ENCODE assay signal across 24 cellular contexts in the genomic region with DNA sequence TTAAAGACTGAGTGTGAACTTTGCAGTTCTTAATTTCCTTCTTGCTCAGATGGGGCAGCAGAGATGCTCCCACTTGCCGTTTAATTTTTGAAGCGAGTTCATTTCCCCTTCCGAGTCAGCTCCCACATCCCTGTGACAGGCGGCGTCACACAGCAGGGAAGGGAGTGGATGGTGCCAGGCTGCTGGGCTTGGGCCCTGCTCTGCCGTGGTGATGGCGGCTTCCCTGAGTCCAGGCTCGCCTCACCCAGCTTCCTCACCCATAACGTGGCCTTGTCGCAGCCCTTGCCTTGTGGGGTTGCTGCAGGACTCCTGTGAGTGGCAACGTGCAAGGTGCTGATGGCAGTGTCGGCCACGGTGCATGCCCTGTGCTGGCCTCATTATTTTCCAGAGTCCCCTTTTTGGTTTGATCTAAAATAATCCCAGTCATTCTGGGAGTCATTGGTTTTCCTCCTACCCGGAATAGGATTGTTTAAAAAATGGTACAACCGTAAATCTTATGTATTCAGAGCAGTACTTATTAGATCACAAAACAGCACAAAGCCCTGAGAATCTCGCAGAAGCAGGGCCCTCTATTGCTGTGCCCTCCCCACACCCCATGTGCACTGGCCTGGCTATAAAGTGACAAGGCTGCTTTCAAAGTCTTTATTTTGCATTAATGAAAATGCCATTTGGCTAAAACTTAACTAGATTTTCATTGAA.
DNase-seq lines count a peak whose midpoint lies in the region; ATAC-seq and TF ChIP-seq lines count a peak whose summit lies in the region.
"Had no signal": no experiment of that assay in that cellular context is flagged by ENCODE, and none has a peak within 500 bp of the region (broad histone marks: within the 10 kb centered on the region; RNA-seq: fewer than 3 reads in every experiment).

No MANE protein-coding gene starts in this region.

- no peak overlapping the region for H2AFZ ChIP-seq in neural progenitor cell (replicated peaks)

- H3K4me1 ChIP-seq in neural progenitor cell = peaks cover 10% of the 10 kb centered on the region
- H3K4me1 ChIP-seq: adrenal gland, colonic mucosa had no signal

- no peak for ATAC-seq in HG02678 (IDR thresholded peaks at IDR 0.05; ENCODE audit: unreplicated experiment)
- ATAC-seq in stimulated activated naive CD8-positive, alpha-beta T cell treated with anti-CD3 and anti-CD28 coated beads, Interleukin-15, amount 100 ng/mL, for 72 hours = no peak
- ATAC-seq: Panc1 had no signal

- H3K79me2 ChIP-seq in neural progenitor cell (ENCODE audit: low read depth) = no peaks in the 10 kb centered on the region

- H3K4me1 Mint-ChIP-seq in neural progenitor cell = peaks cover 40% of the 10 kb centered on the region
- H3K4me1 Mint-ChIP-seq in stimulated activated naive CD8-positive, alpha-beta T cell treated with anti-CD3 and anti-CD28 coated beads, Interleukin-15, amount 100 ng/mL, for 72 hours = no peaks in the 10 kb centered on the region
- H3K4me1 Mint-ChIP-seq: activated CD4-positive, alpha-beta T cell treated with anti-CD3 and anti-CD28 coated beads, Interleukin-2, amount 10 ng/mL, durations not matched to agents 7 days and 5 days; CD14-positive monocyte had no signal

- DNase-seq in SK-N-MC (ENCODE audit: low read depth, low spot score) (no peak), neural progenitor cell (ENCODE audit: low spot score) (no peak), DMS 273 treated with DMSO at 0.1 percent for 48 hours (lab: John Stamatoyannopoulos, UW) (no peak)
- no peak for DNase-seq in stimulated activated naive CD8-positive, alpha-beta T cell treated with anti-CD3 and anti-CD28 coated beads, Interleukin-15, amount 100 ng/mL, for 72 hours
- DNase-seq: activated CD4-positive, alpha-beta T cell treated with anti-CD3 and anti-CD28 coated beads, Interleukin-2, amount 10 ng/mL, durations not matched to agents 7 days and 5 days; activated naive CD4-positive, alpha-beta T cell treated with Interleukin-2 at 50 U/mL for 16 hours; activated T-cell treated with anti-CD3 and anti-CD28 coated beads, Interleukin-2, amount 50 U/mL, for 48 hours; adrenal gland; brain microvascular endothelial cell; colonic mucosa; DND-41; effector memory CD4-positive, alpha-beta T cell; Karpas-422; NCI-H146; NCI-H2171; SHP77; stimulated activated CD8-positive, alpha-beta memory T cell treated with anti-CD3 and anti-CD28 coated beads, Interleukin-4, amount 100 ng/mL, for 48 hours had no signal

- no peaks in the 10 kb centered on the region for H3K9me3 Mint-ChIP-seq in neural progenitor cell
- H3K9me3 Mint-ChIP-seq in stimulated activated naive CD8-positive, alpha-beta T cell treated with anti-CD3 and anti-CD28 coated beads, Interleukin-15, amount 100 ng/mL, for 72 hours = no peaks in the 10 kb centered on the region
- H3K9me3 Mint-ChIP-seq: activated CD4-positive, alpha-beta T cell treated with anti-CD3 and anti-CD28 coated beads, Interleukin-2, amount 10 ng/mL, durations not matched to agents 7 days and 5 days; CD14-positive monocyte had no signal

- no peak for TF ChIP-seq CTCF in neural progenitor cell (IDR thresholded peaks at IDR 0.05)

- H3K36me3 ChIP-seq in SK-N-MC (ENCODE audit: insufficient read depth, low read length) (no peaks in the 10 kb centered on the region), neural progenitor cell (no peaks in the 10 kb centered on the region)
- H3K36me3 ChIP-seq: adrenal gland, brain microvascular endothelial cell, colonic mucosa had no signal

- H3K27me3 ChIP-seq in neural progenitor cell = no peaks in the 10 kb centered on the region
- H3K27me3 ChIP-seq: adrenal gland, brain microvascular endothelial cell, colonic mucosa had no signal

- peak overlapping the region; percentile 13; the same call in 1 of the 2 replicates for H3K27ac ChIP-seq in SK-N-MC
- H3K27ac ChIP-seq in cingulate gyrus (ENCODE audit: low read depth, low read length) = peak overlapping the region; percentile 67
- no peak overlapping the region for H3K27ac ChIP-seq in neural progenitor cell
- peak overlapping the region; percentile 67 for H3K27ac ChIP-seq in temporal lobe (ENCODE audit: low read depth, low read length)
- H3K27ac ChIP-seq: brain microvascular endothelial cell, colonic mucosa, skin epidermis had no signal

- no peak overlapping the region for H3K4me2 ChIP-seq in neural progenitor cell

- peaks cover 11% of the 10 kb centered on the region for H3F3A ChIP-seq in neural progenitor cell (ENCODE audit: low read depth)

- H3K4me3 ChIP-seq in SK-N-MC = peak overlapping the region; percentile 18; the same call in 1 of the 2 replicates
- H3K4me3 ChIP-seq in neural progenitor cell = no peak overlapping the region
- H3K4me3 ChIP-seq: adrenal gland, colonic mucosa, lung, skin epidermis had no signal

- peak overlapping the region; percentile 29 for H3K27ac Mint-ChIP-seq in neural progenitor cell
- no peak overlapping the region for H3K27ac Mint-ChIP-seq in stimulated activated naive CD8-positive, alpha-beta T cell treated with anti-CD3 and anti-CD28 coated beads, Interleukin-15, amount 100 ng/mL, for 72 hours
- H3K27ac Mint-ChIP-seq: activated CD4-positive, alpha-beta T cell treated with anti-CD3 and anti-CD28 coated beads, Interleukin-2, amount 10 ng/mL, durations not matched to agents 7 days and 5 days; CD14-positive monocyte had no signal

- H3K9me3 ChIP-seq in SK-N-MC (ENCODE audit: low read depth, low read length) (no peaks in the 10 kb centered on the region), neural progenitor cell (ENCODE audit: low read depth) (no peaks in the 10 kb centered on the region)
- H3K9me3 ChIP-seq: adrenal gland, colonic mucosa had no signal

- no peaks in the 10 kb centered on the region for H3K36me3 Mint-ChIP-seq in neural progenitor cell
- H3K36me3 Mint-ChIP-seq: CD14-positive monocyte had no signal

- no peaks in the 10 kb centered on the region for H3K27me3 Mint-ChIP-seq in neural progenitor cell (ENCODE audit: insufficient read depth, low read depth)
- peaks cover 21% of the 10 kb centered on the region for H3K27me3 Mint-ChIP-seq in stimulated activated naive CD8-positive, alpha-beta T cell treated with anti-CD3 and anti-CD28 coated beads, Interleukin-15, amount 100 ng/mL, for 72 hours

- no peaks in the 10 kb centered on the region for H4K20me1 ChIP-seq in neural progenitor cell (ENCODE audit: low read depth)

- no peak overlapping the region for H3K4me3 Mint-ChIP-seq in neural progenitor cell
- H3K4me3 Mint-ChIP-seq in stimulated activated naive CD8-positive, alpha-beta T cell treated with anti-CD3 and anti-CD28 coated beads, Interleukin-15, amount 100 ng/mL, for 72 hours = no peak overlapping the region
- H3K4me3 Mint-ChIP-seq: activated CD4-positive, alpha-beta T cell treated with anti-CD3 and anti-CD28 coated beads, Interleukin-2, amount 10 ng/mL, durations not matched to agents 7 days and 5 days; CD14-positive monocyte had no signal

- H3K9ac ChIP-seq in SK-N-MC (ENCODE audit: insufficient read length) (no peak overlapping the region), neural progenitor cell (no peak overlapping the region)
